ENCODE assay signal across 17 cellular contexts in the genomic region with DNA sequence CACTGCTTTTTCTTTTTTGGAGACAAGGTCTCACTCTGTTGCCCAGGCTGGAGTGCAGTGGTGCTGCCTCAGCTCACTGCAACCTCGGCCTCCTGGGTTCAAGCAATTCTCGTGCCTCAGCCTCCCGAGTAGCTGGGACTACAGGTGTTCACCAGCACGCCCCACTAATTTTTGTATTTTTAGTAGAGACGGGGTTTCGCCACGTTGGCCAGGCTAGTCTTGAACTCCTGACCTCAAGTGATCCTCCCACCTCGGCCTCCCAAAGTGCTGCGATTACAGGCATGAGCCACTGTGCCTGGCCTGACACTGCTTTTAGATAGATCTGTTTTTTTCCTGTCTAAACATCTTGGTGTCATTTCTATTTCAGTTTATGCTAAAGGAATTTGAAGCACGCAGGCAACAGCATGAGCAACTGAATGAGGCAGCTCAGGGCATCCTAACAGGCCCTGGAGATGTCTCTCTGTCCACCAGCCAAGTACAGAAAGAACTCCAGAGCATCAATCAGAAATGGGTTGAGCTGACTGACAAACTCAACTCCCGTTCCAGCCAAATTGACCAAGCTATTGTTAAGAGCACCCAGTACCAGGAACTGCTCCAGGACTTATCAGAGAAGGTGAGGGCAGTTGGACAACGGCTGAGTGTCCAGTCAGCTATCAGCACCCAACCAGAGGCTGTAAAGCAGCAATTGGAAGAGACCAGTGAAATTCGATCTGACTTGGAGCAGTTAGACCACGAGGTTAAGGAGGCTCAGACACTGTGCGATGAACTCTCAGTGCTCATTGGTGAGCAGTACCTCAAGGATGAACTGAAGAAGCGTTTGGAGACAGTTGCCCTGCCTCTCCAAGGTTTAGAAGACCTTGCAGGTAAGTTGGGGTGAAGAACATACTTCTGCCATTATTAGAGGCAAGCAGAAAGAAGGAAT.
A peak's percentile ranks its signal among the peaks of the same experiment; 100 is the strongest.
DNase-seq lines count a peak whose midpoint lies in the region; ATAC-seq, FAIRE-seq and TF ChIP-seq lines count a peak whose summit lies in the region.
"Had no signal": no experiment of that assay in that cellular context is flagged by ENCODE, and none has a peak within 500 bp of the region (broad histone marks: within the 10 kb centered on the region; RNA-seq: fewer than 3 reads in every experiment).

No MANE protein-coding gene starts in this region.

- no peak overlapping the region for H3K23ac ChIP-seq in mesenchymal stem cell (ENCODE audit: low read length in 2 of 2)

- H3K4me1 Mint-ChIP-seq in natural killer cell (peaks cover 12 to 17% of the 10 kb centered on the region in 2 donors), immature natural killer cell (peaks cover 7 to 24% of the 10 kb centered on the region in 2 donors)
- H3K4me1 Mint-ChIP-seq in natural killer cell treated with Interleukin-12 subunit alpha and Interleukin-12 subunit beta and Interleukin-15 and Interleukin-18, amount 100 ng/mL, for 72 hours (ENCODE audit: low read depth in 2 of 2) = peaks cover 10 to 11% of the 10 kb centered on the region in 2 donors

- DNase-seq in natural killer cell (no peak), coronary artery (ENCODE audit: low spot score) (no peak), mesenchymal stem cell (no peak), immature natural killer cell (no peak), PC-9 (no peak), Kasumi-1 (lab: John Stamatoyannopoulos, UW) (no peak), frontal cortex (ENCODE audit: low spot score in 2 of 2) (no peak)
- no peak for DNase-seq in natural killer cell treated with Interleukin-12 subunit alpha and Interleukin-12 subunit beta and Interleukin-15 and Interleukin-18, amount 100 ng/mL, for 72 hours (ENCODE audit: low spot score)
- DNase-seq: activated CD4-positive, alpha-beta T cell treated with anti-CD3 and anti-CD28 coated beads for 36 hours; hippocampal formation; NCI-H345; nucleus accumbens; Peyer's patch; trophoblast cell had no signal

- no TSS peak for BruUV-seq in PC-9 (replicated peaks; lab: Mats Ljungman, UMichigan)

- H3K9me3 Mint-ChIP-seq in natural killer cell = no peaks in the 10 kb centered on the region
- no peaks in the 10 kb centered on the region for H3K9me3 Mint-ChIP-seq in natural killer cell treated with Interleukin-12 subunit alpha and Interleukin-12 subunit beta and Interleukin-15 and Interleukin-18, amount 100 ng/mL, for 72 hours
- H3K9me3 Mint-ChIP-seq in immature natural killer cell = no peaks in the 10 kb centered on the region
- H3K9me3 Mint-ChIP-seq: activated T-helper 17 cell treated with anti-CD3 and anti-CD28 coated beads, Interleukin-2, amount 50 U/mL, for 72 hours had no signal

- H4K8ac ChIP-seq in mesenchymal stem cell (ENCODE audit: low read length) = no peak overlapping the region

- H3K4me3 Mint-ChIP-seq in natural killer cell (no peak overlapping the region), immature natural killer cell (no peak overlapping the region)
- H3K4me3 Mint-ChIP-seq in natural killer cell treated with Interleukin-12 subunit alpha and Interleukin-12 subunit beta and Interleukin-15 and Interleukin-18, amount 100 ng/mL, for 72 hours = no peak overlapping the region
- H3K4me3 Mint-ChIP-seq: activated CD4-positive, alpha-beta T cell treated with anti-CD3 and anti-CD28 coated beads for 36 hours; activated T-helper 17 cell treated with anti-CD3 and anti-CD28 coated beads, Interleukin-2, amount 50 U/mL, for 72 hours had no signal

- peak overlapping the region; percentile 41 to 73 for H3K27ac ChIP-seq in coronary artery
- peak overlapping the region; percentile 4 for H3K27ac ChIP-seq in mesenchymal stem cell (ENCODE audit: low read length, poor library complexity, severe bottlenecking)
- H3K27ac ChIP-seq in PC-9 = no peak overlapping the region

- H3K9me3 ChIP-seq in mesenchymal stem cell (ENCODE audit: control insufficient read depth, low read length) (no peaks in the 10 kb centered on the region), PC-9 (ENCODE audit: insufficient read depth, low read depth) (no peaks in the 10 kb centered on the region)
- H3K9me3 ChIP-seq: Peyer's patch had no signal

- no peak overlapping the region for H2BK15ac ChIP-seq in mesenchymal stem cell (ENCODE audit: low read depth, poor library complexity, severe bottlenecking)

- H2BK12ac ChIP-seq in mesenchymal stem cell (ENCODE audit: low read length in 2 of 2) = no peak overlapping the region

- no peak overlapping the region for H2BK120ac ChIP-seq in mesenchymal stem cell (ENCODE audit: low read depth, low read length)

- no peak overlapping the region for H3K18ac ChIP-seq in mesenchymal stem cell (ENCODE audit: low read depth in 1 of 2, low read length in 2 of 2)

- no peak overlapping the region for H3K4me2 ChIP-seq in mesenchymal stem cell (ENCODE audit: low read length, poor library complexity, severe bottlenecking)
- no peak overlapping the region for H3K4me2 ChIP-seq in PC-9

- peaks cover 27% of the 10 kb centered on the region for H3K36me3 Mint-ChIP-seq in natural killer cell
- H3K36me3 Mint-ChIP-seq in natural killer cell treated with Interleukin-12 subunit alpha and Interleukin-12 subunit beta and Interleukin-15 and Interleukin-18, amount 100 ng/mL, for 72 hours = peaks cover 23% of the 10 kb centered on the region
- peaks cover 15 to 59% (median 39%) of the 10 kb centered on the region in 3 donors for H3K36me3 Mint-ChIP-seq in immature natural killer cell

- ATAC-seq in natural killer cell = no peak
- ATAC-seq in natural killer cell treated with Interleukin-12 subunit alpha and Interleukin-12 subunit beta and Interleukin-15 and Interleukin-18, amount 100 ng/mL, for 72 hours = no peak
- ATAC-seq: activated CD4-positive, alpha-beta T cell treated with anti-CD3 and anti-CD28 coated beads for 36 hours; activated T-helper 17 cell treated with anti-CD3 and anti-CD28 coated beads, Interleukin-2, amount 50 U/mL, for 72 hours had no signal

- POLR2A ChIA-PET in PC-9 (lab: Charles Lee; ENCODE audit: unreplicated experiment) = interaction anchor here (0.5 kb wide), 1 partner anchor 427 kb away, joined by 7 read pairs; no protein-coding TSS in a partner anchor

- intact Hi-C loops in natural killer cell (cut with micrococcal nuclease) (no loop called here), PC-9 (cut with micrococcal nuclease; ENCODE audit: unreplicated experiment) (no loop called here)

- H3K4me1 ChIP-seq in mesenchymal stem cell (ENCODE audit: control insufficient read depth, insufficient read depth, low read depth, low read length) (peaks cover 14% of the 10 kb centered on the region), PC-9 (replicated peaks; ENCODE audit: insufficient read depth) (peaks cover 20% of the 10 kb centered on the region)
- H3K4me1 ChIP-seq: Peyer's patch had no signal

- H2BK5ac ChIP-seq in mesenchymal stem cell (ENCODE audit: low read depth, low read length, poor library complexity, severe bottlenecking) = no peak overlapping the region

- H3K27me3 Mint-ChIP-seq in natural killer cell (ENCODE audit: low read depth in 2 of 2) = no peaks in the 10 kb centered on the region
- H3K27me3 Mint-ChIP-seq in natural killer cell treated with Interleukin-12 subunit alpha and Interleukin-12 subunit beta and Interleukin-15 and Interleukin-18, amount 100 ng/mL, for 72 hours = no peaks in the 10 kb centered on the region
- H3K27me3 Mint-ChIP-seq in immature natural killer cell (ENCODE audit: low read depth in 3 of 3) = peaks cover 0 to 4% (median 4%) of the 10 kb centered on the region in 3 donors
- H3K27me3 Mint-ChIP-seq: activated CD4-positive, alpha-beta T cell treated with anti-CD3 and anti-CD28 coated beads for 36 hours; activated T-helper 17 cell treated with anti-CD3 and anti-CD28 coated beads, Interleukin-2, amount 50 U/mL, for 72 hours had no signal

- H3K9me2 ChIP-seq in PC-9 (ENCODE audit: insufficient read depth) = no peaks in the 10 kb centered on the region

- H3K79me1 ChIP-seq in mesenchymal stem cell (replicated peaks; ENCODE audit: low read length, poor library complexity, severe bottlenecking) = peaks cover 5% of the 10 kb centered on the region

- TF ChIP-seq CTCF in natural killer cell (IDR thresholded peaks at IDR 0.05) = no peak
- no peak for TF ChIP-seq CTCF in coronary artery (IDR thresholded peaks at IDR 0.05)
- no peak for TF ChIP-seq CTCF in PC-9 (conservative IDR thresholded peaks at IDR 0.05)

- H3K9ac ChIP-seq in mesenchymal stem cell (ENCODE audit: low read length) = no peak overlapping the region

- H3F3A ChIP-seq in PC-9 (ENCODE audit: insufficient read depth, low read depth) = peaks cover 21% of the 10 kb centered on the region

- H3K27me3 ChIP-seq in mesenchymal stem cell (ENCODE audit: control insufficient read depth in 1 of 2, insufficient read depth in 1 of 2, low read length in 2 of 2) (no peaks in the 10 kb centered on the region), PC-9 (ENCODE audit: insufficient read depth, low read depth) (no peaks in the 10 kb centered on the region)
- H3K27me3 ChIP-seq: Peyer's patch had no signal

- no peaks in the 10 kb centered on the region for H4K20me1 ChIP-seq in PC-9 (ENCODE audit: insufficient read depth)

- H2AK5ac ChIP-seq in mesenchymal stem cell (ENCODE audit: low read length, severe bottlenecking) = no peak overlapping the region

- no peak overlapping the region for H3K4ac ChIP-seq in mesenchymal stem cell (ENCODE audit: low read depth in 1 of 2, low read length in 2 of 2)

- WGBS in mesenchymal stem cell = 96% methylated on average over 16 of the region's 16 CpGs

- no peak overlapping the region for H3K14ac ChIP-seq in mesenchymal stem cell (ENCODE audit: low read length in 2 of 2)

- CTCF ChIA-PET in PC-9 (lab: Charles Lee) = no interaction called here

- no peak overlapping the region for H4K91ac ChIP-seq in mesenchymal stem cell (ENCODE audit: low read length)

- H3K4me3 ChIP-seq in coronary artery (no peak overlapping the region), mesenchymal stem cell (ENCODE audit: insufficient read depth in 1 of 2, low read depth in 1 of 2, low read length in 2 of 2) (no peak overlapping the region), PC-9 (no peak overlapping the region)
- H3K4me3 ChIP-seq: lung, Peyer's patch had no signal

- no peak overlapping the region for H2AFZ ChIP-seq in mesenchymal stem cell (ENCODE audit: low read depth, low read length)
- H2AFZ ChIP-seq in PC-9 = no peak overlapping the region

- no peak for FAIRE-seq in frontal cortex (lab: Jason Lieb, UNC)
- FAIRE-seq: bronchial epithelial cell had no signal

- H3K27ac Mint-ChIP-seq in natural killer cell (peak overlapping the region; percentile 29 to 51), immature natural killer cell (peak overlapping the region in 3 of 6 donors; percentile 34 to 60 (median 55))
- no peak overlapping the region for H3K27ac Mint-ChIP-seq in natural killer cell treated with Interleukin-12 subunit alpha and Interleukin-12 subunit beta and Interleukin-15 and Interleukin-18, amount 100 ng/mL, for 72 hours
- H3K27ac Mint-ChIP-seq: activated CD4-positive, alpha-beta T cell treated with anti-CD3 and anti-CD28 coated beads for 36 hours; activated T-helper 17 cell treated with anti-CD3 and anti-CD28 coated beads, Interleukin-2, amount 50 U/mL, for 72 hours had no signal

- H3K79me2 ChIP-seq in PC-9 (ENCODE audit: low read depth) = no peaks in the 10 kb centered on the region

- H3K36me3 ChIP-seq in mesenchymal stem cell (ENCODE audit: control insufficient read depth in 1 of 2, insufficient read depth in 2 of 2, low read depth in 1 of 2, low read length in 2 of 2) = peaks cover 48 to 69% of the 10 kb centered on the region in 2 experiments
- peaks cover 13% of the 10 kb centered on the region; the same call in 1 of the 2 replicates for H3K36me3 ChIP-seq in PC-9 (ENCODE audit: low read depth)

Comparison
In these comparisons a context has a peak if more than half of its experiments do, and no peak if none do; other contexts are left out.
1. H3K27ac Mint-ChIP-seq: peak in natural killer cell (2 of 2); none in natural killer cell treated with Interleukin-12 subunit alpha and Interleukin-12 subunit beta and Interleukin-15 and Interleukin-18, amount 100 ng/mL, for 72 hours (0 of 2).